Comparison of ENCODE assay signal across 9 cellular contexts in genomic region chr11:441418-442274, GRCh38. TPM values are rescaled to one million over a fixed set of nuclear protein-coding genes. Genes with fewer than 3 reads are reported as not detected.
A peak's percentile ranks its signal among the peaks of the same experiment; 100 is the strongest.
DNase-seq lines count a peak whose midpoint lies in the region; ATAC-seq, FAIRE-seq and TF ChIP-seq lines count a peak whose summit lies in the region.
"Had no signal": no experiment of that assay in that cellular context is flagged by ENCODE, and none has a peak within 500 bp of the region (broad histone marks: within the 10 kb centered on the region; RNA-seq: fewer than 3 reads in every experiment).

A gene with protein sequence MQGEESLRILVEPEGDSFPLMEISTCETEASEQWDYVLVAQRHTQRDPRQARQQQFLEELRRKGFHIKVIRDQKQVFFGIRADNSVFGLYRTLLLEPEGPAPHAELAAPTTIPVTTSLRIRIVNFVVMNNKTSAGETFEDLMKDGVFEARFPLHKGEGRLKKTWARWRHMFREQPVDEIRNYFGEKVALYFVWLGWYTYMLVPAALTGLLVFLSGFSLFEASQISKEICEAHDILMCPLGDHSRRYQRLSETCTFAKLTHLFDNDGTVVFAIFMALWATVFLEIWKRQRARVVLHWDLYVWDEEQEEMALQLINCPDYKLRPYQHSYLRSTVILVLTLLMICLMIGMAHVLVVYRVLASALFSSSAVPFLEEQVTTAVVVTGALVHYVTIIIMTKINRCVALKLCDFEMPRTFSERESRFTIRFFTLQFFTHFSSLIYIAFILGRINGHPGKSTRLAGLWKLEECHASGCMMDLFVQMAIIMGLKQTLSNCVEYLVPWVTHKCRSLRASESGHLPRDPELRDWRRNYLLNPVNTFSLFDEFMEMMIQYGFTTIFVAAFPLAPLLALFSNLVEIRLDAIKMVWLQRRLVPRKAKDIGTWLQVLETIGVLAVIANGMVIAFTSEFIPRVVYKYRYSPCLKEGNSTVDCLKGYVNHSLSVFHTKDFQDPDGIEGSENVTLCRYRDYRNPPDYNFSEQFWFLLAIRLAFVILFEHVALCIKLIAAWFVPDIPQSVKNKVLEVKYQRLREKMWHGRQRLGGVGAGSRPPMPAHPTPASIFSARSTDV (minus strand): TSS chr11:442011. CDS start chr11:441926, 85 bp downstream.

- peaks cover 9% of the 10 kb centered on the region for H3K79me2 ChIP-seq in keratinocyte (ENCODE audit: control insufficient read depth, insufficient read depth, low read length)

- H4K20me1 ChIP-seq in keratinocyte (ENCODE audit: control insufficient read depth, extremely low read depth, insufficient read depth, low read length), result no peaks in the 10 kb centered on the region

- peak within 1 kb of the TSS; percentile 61 to 77 (median 71) for H3K4me3 ChIP-seq in keratinocyte (ENCODE audit: control insufficient read depth in 2 of 3, extremely low read depth in 1 of 3, insufficient read depth in 2 of 3, low read depth in 1 of 3, low read length in 3 of 3)

- peaks cover 25% of the 10 kb centered on the region for H3K4me1 ChIP-seq in keratinocyte (ENCODE audit: control insufficient read depth, extremely low read depth, insufficient read depth, low read length)

- H3K27me3 Mint-ChIP-seq in CD4-positive, alpha-beta T cell, result no peaks in the 10 kb centered on the region

- POLR2A ChIA-PET in CD4-positive, alpha-beta T cell (lab: Charles Lee), result interaction anchor here (0.7 to 2.6 kb wide), 6 partner anchors 8 to 234 kb away, joined by 5 to 13 read pairs (median 5); partner anchors contain the start of genes BET1L, PTDSS2, RIC8A and RNH1

- no peaks in the 10 kb centered on the region for H3K9me3 Mint-ChIP-seq in CD4-positive, alpha-beta T cell

- dilution Hi-C loops in keratinocyte (cut with MboI; ENCODE audit: extremely low pct_ligation_motif_present, low sequenced_read_pairs), result no loop called here

- no peak for TF ChIP-seq CTCF in CD4-positive, alpha-beta T cell (IDR thresholded peaks at IDR 0.05)
- TF ChIP-seq CTCF in keratinocyte (optimal IDR thresholded peaks at IDR 0.05 in 1 of 3, IDR thresholded peaks at IDR 0.05 in 1 of 3, conservative IDR thresholded peaks at IDR 0.05 in 1 of 3; ENCODE audit: extremely low read depth in 1 of 3, insufficient read depth in 2 of 3, low read length in 3 of 3), result no peak

- peak; percentile 38 to 68 (median 53) for DNase-seq in CD4-positive, alpha-beta T cell
- DNase-seq in NCI-H345 treated with DMSO at 0.1 percent for 48 hours (lab: John Stamatoyannopoulos, UW; ENCODE audit: unreplicated experiment) (peak; percentile 24), keratinocyte (ENCODE audit: low read depth, low spot score) (no peak)
- DNase-seq in activated CD8-positive, alpha-beta memory T cell treated with anti-CD3 and anti-CD28 coated beads, Interleukin-2, amount 50 U/mL, for 48 hours, result peak; percentile 79
- peak; percentile 73 for DNase-seq in stimulated activated CD8-positive, alpha-beta memory T cell treated with anti-CD3 and anti-CD28 coated beads, Interleukin-4, amount 100 ng/mL, for 48 hours

- H3K36me3 ChIP-seq in keratinocyte (ENCODE audit: control insufficient read depth in 2 of 2, extremely low read depth in 1 of 2, insufficient read depth in 2 of 2, low read length in 2 of 2), result no peaks in the 10 kb centered on the region

- CTCF ChIA-PET in CD4-positive, alpha-beta T cell (lab: Charles Lee), result interaction anchor here (2.0 kb wide), 1 partner anchor 9 kb away, joined by 9 read pairs; no protein-coding TSS in a partner anchor

- peaks cover 16% of the 10 kb centered on the region for H3K4me1 Mint-ChIP-seq in CD4-positive, alpha-beta T cell (ENCODE audit: low read depth)

- no peaks in the 10 kb centered on the region for H3K9me1 ChIP-seq in keratinocyte (ENCODE audit: control insufficient read depth, extremely low read depth, insufficient read depth, low read length)

- peak within 1 kb of the TSS; percentile 85 for H3K4me2 ChIP-seq in keratinocyte (ENCODE audit: control insufficient read depth, extremely low read depth, insufficient read depth, low read depth, low read length)

- no peaks in the 10 kb centered on the region for H3K36me3 Mint-ChIP-seq in CD4-positive, alpha-beta T cell (ENCODE audit: low read depth)

- no peaks in the 10 kb centered on the region for H3K9me3 ChIP-seq in CD4-positive, alpha-beta T cell (ENCODE audit: control insufficient read depth, low read length)
- H3K9me3 ChIP-seq in keratinocyte (ENCODE audit: control insufficient read depth, low read depth, low read length), result no peaks in the 10 kb centered on the region

- no peak within 1 kb of the TSS for H3K27ac Mint-ChIP-seq in CD4-positive, alpha-beta T cell

- peak within 1 kb of the TSS; percentile 72 for H3K9ac ChIP-seq in keratinocyte (ENCODE audit: control insufficient read depth, extremely low read depth, insufficient read depth, low read length)

- FAIRE-seq in keratinocyte (lab: Jason Lieb, UNC), result peak; percentile 51
- FAIRE-seq: endothelial cell of umbilical vein had no signal

- peak within 1 kb of the TSS; percentile 58 for H2AFZ ChIP-seq in keratinocyte (ENCODE audit: control insufficient read depth, low read length)

- ATAC-seq in CD4-positive, alpha-beta T cell (ENCODE audit: poor library complexity), result peak; percentile 97
- ATAC-seq in GM21447 (IDR thresholded peaks at IDR 0.05; ENCODE audit: unreplicated experiment) (peak; percentile 86), HG03457 (IDR thresholded peaks at IDR 0.05; ENCODE audit: unreplicated experiment) (no peak), HG03159 (IDR thresholded peaks at IDR 0.05; ENCODE audit: unreplicated experiment) (no peak)

- intact Hi-C loops in CD4-positive, alpha-beta T cell (cut with DNase I, micrococcal nuclease), result loop anchor here in 1 of 2 experiments (2.0 kb wide), 1 partner anchor 25 kb away; no protein-coding TSS in a partner anchor

- H3K27me3 ChIP-seq in CD4-positive, alpha-beta T cell (ENCODE audit: control insufficient read depth, insufficient read depth, low read length), result no peaks in the 10 kb centered on the region
- no peaks in the 10 kb centered on the region for H3K27me3 ChIP-seq in keratinocyte (ENCODE audit: control insufficient read depth, extremely low read depth, insufficient read depth, low read length)

- peak within 1 kb of the TSS; percentile 77 for H3K4me3 Mint-ChIP-seq in CD4-positive, alpha-beta T cell

- H3K27ac ChIP-seq in CD4-positive, alpha-beta T cell (ENCODE audit: low read depth, low read length), result peak within 1 kb of the TSS; percentile 41
- H3K27ac ChIP-seq in keratinocyte (ENCODE audit: control insufficient read depth, insufficient read depth, low read length), result no peak within 1 kb of the TSS

RNA-seq across cellular contexts. Expression of the gene that starts here (rescaled TPM):
- total RNA-seq in CD4-positive, alpha-beta T cell, result 100 to 1,000 TPM; 109 to 114 TPM
- polyA plus RNA-seq in keratinocyte, result 16.1 to 40.2 TPM (median 17.7 TPM) in 3 replicates
- 12.2 TPM for polyA plus RNA-seq in keratinocyte (2011; ENCODE audit: low read depth)
- polyA plus RNA-seq in keratinocyte (2011; cell fraction: cytosol; rRNA removed), result 2.5 and 4.0 TPM in 2 replicates
- polyA plus RNA-seq in keratinocyte (2011; cell fraction: nucleus; rRNA removed), result 143 and 201 TPM in 2 replicates
- 18.0 and 49.7 TPM in 2 replicates for polyA plus RNA-seq in keratinocyte (2012; ENCODE audit: low replicate concordance)
- 15.2 to 21.3 TPM (median 15.5 TPM) in 3 replicates for polyA minus RNA-seq in keratinocyte
- 5.0 TPM for polyA minus RNA-seq in keratinocyte (2011; cell fraction: cytosol; rRNA and poly(A)+ RNA removed)
- polyA minus RNA-seq in keratinocyte (2011; cell fraction: nucleus; rRNA and poly(A)+ RNA removed), result 28.2 and 31.9 TPM in 2 replicates
- total RNA-seq: endothelial cell of umbilical vein had no signal

Comparison
In these comparisons a context has a peak if more than half of its experiments do, and no peak if none do; other contexts are left out.
1. ATAC-seq: peak in CD4-positive, alpha-beta T cell (single experiment) and GM21447 (single experiment); none in HG03457 (single experiment) and HG03159 (single experiment).